ENCODE assay signal across 1 cellular context in the genomic region with DNA sequence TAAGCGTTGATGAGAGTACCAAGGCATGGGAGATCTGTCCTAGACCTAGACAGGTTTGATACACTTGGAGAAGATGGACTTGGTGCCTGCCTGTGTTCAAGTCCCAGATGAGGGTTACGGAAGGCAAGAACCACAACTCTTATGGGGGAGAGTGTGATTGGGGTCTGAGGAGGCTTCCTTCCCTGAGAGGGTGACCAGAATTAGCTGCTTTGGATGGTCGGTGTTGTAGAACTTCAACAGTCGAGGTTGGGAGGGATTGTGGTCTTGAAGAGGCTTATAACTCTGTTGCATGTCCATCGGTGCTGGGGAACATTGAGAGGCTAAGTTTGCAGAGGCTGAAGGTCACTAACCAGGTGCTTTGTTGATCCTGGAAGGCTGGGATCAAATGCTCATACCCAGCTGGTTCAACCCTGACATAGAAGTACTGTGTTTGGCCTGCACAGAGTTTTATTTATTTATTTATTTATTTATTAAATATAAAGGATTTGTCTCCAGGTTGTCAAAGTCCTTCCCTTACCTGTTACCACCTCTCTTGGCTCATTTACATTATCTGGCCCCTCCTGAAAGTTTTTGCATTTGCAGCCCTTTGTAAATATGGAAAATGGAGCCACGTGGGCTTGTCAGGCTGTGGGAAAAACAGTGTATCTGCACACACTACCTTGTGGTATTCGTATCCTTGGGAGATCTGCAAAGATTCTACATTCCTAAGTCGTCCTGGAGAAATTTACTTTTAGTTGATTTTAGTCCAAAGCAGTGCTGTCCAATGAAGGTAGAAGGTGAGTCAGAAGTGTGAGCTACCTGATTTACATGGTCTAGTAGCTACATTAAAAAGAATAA.
A peak's percentile ranks its signal among the peaks of the same experiment; 100 is the strongest.
TF ChIP-seq lines count a peak whose summit lies in the region.

No MANE protein-coding gene starts in this region.

TF ChIP-seq in HepG2, 621 proteins besides CTCF, POLR2A, EP300 and RAD21 (continued from another document and continues in another):
- TF ChIP-seq ZNF33B (CRISPR knock-in tag; IDR thresholded peaks at IDR 0.05) (no peak), ZNF17 (CRISPR knock-in tag; IDR thresholded peaks at IDR 0.05) (no peak), FIP1L1 (IDR thresholded peaks at IDR 0.05; ENCODE audit: borderline replicate concordance, insufficient read depth, low read depth, low read length) (no peak), ZBTB25 (CRISPR knock-in tag; IDR thresholded peaks at IDR 0.05) (no peak), ZNF839 (CRISPR knock-in tag; IDR thresholded peaks at IDR 0.05; ENCODE audit: borderline replicate concordance) (no peak), TCF12 (IDR thresholded peaks at IDR 0.05) (no peak), TCF12 (CRISPR knock-in tag; IDR thresholded peaks at IDR 0.05) (no peak), RELA (CRISPR knock-in tag; IDR thresholded peaks at IDR 0.05) (no peak), ZNF678 (CRISPR knock-in tag; IDR thresholded peaks at IDR 0.05) (no peak), MEF2D (CRISPR knock-in tag; IDR thresholded peaks at IDR 0.05) (no peak), FOXP1 (IDR thresholded peaks at IDR 0.05) (no peak), FOXP1 (CRISPR knock-in tag; IDR thresholded peaks at IDR 0.05) (no peak), DDIT3 (CRISPR knock-in tag; IDR thresholded peaks at IDR 0.05) (no peak), FOXJ3 (CRISPR knock-in tag; IDR thresholded peaks at IDR 0.05; ENCODE audit: borderline replicate concordance) (no peak), ZMYM2 (CRISPR knock-in tag; IDR thresholded peaks at IDR 0.05) (no peak), ZBTB42 (CRISPR knock-in tag; IDR thresholded peaks at IDR 0.05) (no peak), FOXA1 (IDR thresholded peaks at IDR 0.05) (no peak), FOXA1 (CRISPR knock-in tag; IDR thresholded peaks at IDR 0.05) (no peak), ELK4 (CRISPR knock-in tag; IDR thresholded peaks at IDR 0.05; ENCODE audit: borderline replicate concordance) (no peak), ZFP37 (CRISPR knock-in tag; IDR thresholded peaks at IDR 0.05; ENCODE audit: borderline replicate concordance) (0 out of 2 replicates have a peak, but pooled peaks have one; percentile 46), DPF2 (CRISPR knock-in tag; IDR thresholded peaks at IDR 0.05; ENCODE audit: borderline replicate concordance, low read depth) (no peak), POLR2AphosphoS2 (IDR thresholded peaks at IDR 0.05; ENCODE audit: low read depth, low read length) (no peak), PBX2 (CRISPR knock-in tag; IDR thresholded peaks at IDR 0.05) (no peak), TFE3 (CRISPR knock-in tag; IDR thresholded peaks at IDR 0.05) (no peak), ZMAT3 (CRISPR knock-in tag; conservative IDR thresholded peaks at IDR 0.05) (0 out of 2 replicates have a peak, but pooled peaks have one; percentile 54), CBX1 (IDR thresholded peaks at IDR 0.05; ENCODE audit: low read depth) (no peak), ZNF3 (CRISPR knock-in tag; IDR thresholded peaks at IDR 0.05) (no peak), RERE (CRISPR knock-in tag; IDR thresholded peaks at IDR 0.05; ENCODE audit: low read depth) (no peak), PCBP1 (IDR thresholded peaks at IDR 0.05; ENCODE audit: borderline replicate concordance, low read depth, low read length) (no peak), GMEB1 (CRISPR knock-in tag; IDR thresholded peaks at IDR 0.05; ENCODE audit: borderline replicate concordance) (no peak), NFYC (CRISPR knock-in tag; IDR thresholded peaks at IDR 0.05) (no peak), DNMT3B (CRISPR knock-in tag; conservative IDR thresholded peaks at IDR 0.05) (no peak), TBX3 (IDR thresholded peaks at IDR 0.05; ENCODE audit: borderline replicate concordance) (no peak), TRIM22 (IDR thresholded peaks at IDR 0.05) (no peak), ZNF891 (CRISPR knock-in tag; IDR thresholded peaks at IDR 0.05) (no peak), BORCS8-MEF2B (CRISPR knock-in tag; IDR thresholded peaks at IDR 0.05) (no peak), HNF4A (CRISPR knock-in tag; IDR thresholded peaks at IDR 0.05) (peak; percentile 42), ZNF616 (CRISPR knock-in tag; IDR thresholded peaks at IDR 0.05; ENCODE audit: low read depth) (no peak), STAG1 (CRISPR knock-in tag; IDR thresholded peaks at IDR 0.05) (no peak)
- TF ChIP-seq, protein P1, sequence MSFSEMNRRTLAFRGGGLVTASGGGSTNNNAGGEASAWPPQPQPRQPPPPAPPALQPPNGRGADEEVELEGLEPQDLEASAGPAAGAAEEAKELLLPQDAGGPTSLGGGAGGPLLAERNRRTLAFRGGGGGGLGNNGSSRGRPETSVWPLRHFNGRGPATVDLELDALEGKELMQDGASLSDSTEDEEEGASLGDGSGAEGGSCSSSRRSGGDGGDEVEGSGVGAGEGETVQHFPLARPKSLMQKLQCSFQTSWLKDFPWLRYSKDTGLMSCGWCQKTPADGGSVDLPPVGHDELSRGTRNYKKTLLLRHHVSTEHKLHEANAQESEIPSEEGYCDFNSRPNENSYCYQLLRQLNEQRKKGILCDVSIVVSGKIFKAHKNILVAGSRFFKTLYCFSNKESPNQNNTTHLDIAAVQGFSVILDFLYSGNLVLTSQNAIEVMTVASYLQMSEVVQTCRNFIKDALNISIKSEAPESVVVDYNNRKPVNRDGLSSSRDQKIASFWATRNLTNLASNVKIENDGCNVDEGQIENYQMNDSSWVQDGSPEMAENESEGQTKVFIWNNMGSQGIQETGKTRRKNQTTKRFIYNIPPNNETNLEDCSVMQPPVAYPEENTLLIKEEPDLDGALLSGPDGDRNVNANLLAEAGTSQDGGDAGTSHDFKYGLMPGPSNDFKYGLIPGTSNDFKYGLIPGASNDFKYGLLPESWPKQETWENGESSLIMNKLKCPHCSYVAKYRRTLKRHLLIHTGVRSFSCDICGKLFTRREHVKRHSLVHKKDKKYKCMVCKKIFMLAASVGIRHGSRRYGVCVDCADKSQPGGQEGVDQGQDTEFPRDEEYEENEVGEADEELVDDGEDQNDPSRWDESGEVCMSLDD (CRISPR knock-in tag; IDR thresholded peaks at IDR 0.05; ENCODE audit: borderline replicate concordance), result no peak
- TF ChIP-seq, protein P2, sequence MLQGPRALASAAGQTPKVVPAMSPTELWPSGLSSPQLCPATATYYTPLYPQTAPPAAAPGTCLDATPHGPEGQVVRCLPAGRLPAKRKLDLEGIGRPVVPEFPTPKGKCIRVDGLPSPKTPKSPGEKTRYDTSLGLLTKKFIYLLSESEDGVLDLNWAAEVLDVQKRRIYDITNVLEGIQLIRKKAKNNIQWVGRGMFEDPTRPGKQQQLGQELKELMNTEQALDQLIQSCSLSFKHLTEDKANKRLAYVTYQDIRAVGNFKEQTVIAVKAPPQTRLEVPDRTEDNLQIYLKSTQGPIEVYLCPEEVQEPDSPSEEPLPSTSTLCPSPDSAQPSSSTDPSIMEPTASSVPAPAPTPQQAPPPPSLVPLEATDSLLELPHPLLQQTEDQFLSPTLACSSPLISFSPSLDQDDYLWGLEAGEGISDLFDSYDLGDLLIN (CRISPR knock-in tag; IDR thresholded peaks at IDR 0.05; ENCODE audit: borderline replicate concordance), result 0 out of 2 replicates have a peak, but pooled peaks have one; percentile 28
